Comparison of ENCODE assay signal across 18 cellular contexts in genomic region chr1:92923664-92924063, GRCh38. TPM values are rescaled to one million over a fixed set of nuclear protein-coding genes. Genes with fewer than 3 reads are reported as not detected.
DNase-seq lines count a peak whose midpoint lies in the region; ATAC-seq, FAIRE-seq and TF ChIP-seq lines count a peak whose summit lies in the region.
"Had no signal": no experiment of that assay in that cellular context is flagged by ENCODE, and none has a peak within 500 bp of the region (broad histone marks: within the 10 kb centered on the region; RNA-seq: fewer than 3 reads in every experiment).

No MANE protein-coding gene starts in this region.

- no peak overlapping the region for H3K9ac ChIP-seq in skeletal muscle satellite cell (ENCODE audit: low read depth, low read length)

- WGBS in testis, 2 donors: 82 to 91% methylated on average over 4 of the region's 4 CpGs

- H3K4me2 ChIP-seq in skeletal muscle satellite cell (ENCODE audit: low read length): peak overlapping the region; percentile 40

- H3K4me1 ChIP-seq in skeletal muscle satellite cell (ENCODE audit: control insufficient read depth, insufficient read depth, low read length): peaks cover 6% of the 10 kb centered on the region
- H3K4me1 ChIP-seq in testis: no peaks in the 10 kb centered on the region

- DNase-seq in D721Med (ENCODE audit: insufficient read length, low spot score) (no peak), NCI-H82 treated with DMSO at 0.1 percent for 48 hours (lab: John Stamatoyannopoulos, UW; ENCODE audit: unreplicated experiment) (peak; percentile 97), fibroblast of mammary gland (ENCODE audit: low read depth) (peak; percentile 32), testis (no peak), GM12891 (ENCODE audit: insufficient read length, low spot score) (no peak)
- DNase-seq: activated B cell treated with CpG ODN at 0.5 μM for 24 hours; activated T-cell treated with anti-CD3 and anti-CD28 coated beads, Interleukin-2, amount 50 U/mL, for 48 hours; C1 segment of cervical spinal cord; kidney glomerular epithelial cell; midbrain; NCI-H1092; NCI-H2029; NCI-H524 treated with DMSO at 0.1 percent for 48 hours; SHP77 treated with DMSO at 0.1 percent for 48 hours; stimulated activated CD4-positive, alpha-beta T cell treated with anti-CD3 and anti-CD28 coated beads, Interleukin-4, amount 100 ng/mL, for 4 hours had no signal

- H3K9me3 ChIP-seq in skeletal muscle satellite cell (replicated peaks; ENCODE audit: low read length) (no peaks in the 10 kb centered on the region), testis (no peaks in the 10 kb centered on the region)

- H3K27me3 ChIP-seq in skeletal muscle satellite cell (ENCODE audit: control insufficient read depth, insufficient read depth, low read length) (no peaks in the 10 kb centered on the region), testis (no peaks in the 10 kb centered on the region)

- TF ChIP-seq CTCF in D721Med (IDR thresholded peaks at IDR 0.05; ENCODE audit: insufficient read depth, missing control alignments): no peak
- TF ChIP-seq CTCF in fibroblast of mammary gland (conservative IDR thresholded peaks at IDR 0.05; ENCODE audit: control insufficient read depth, insufficient read depth, low read depth, low read length): no peak
- TF ChIP-seq CTCF in testis (IDR thresholded peaks at IDR 0.05): no peak

- intact Hi-C loops in testis (cut with DNase I; ENCODE audit: low total_unique reads): no loop called here

- FAIRE-seq in D721Med (lab: Jason Lieb, UNC): peak; percentile 80
- FAIRE-seq in GM12891 (lab: Jason Lieb, UNC): no peak

- ATAC-seq in HG02798 (IDR thresholded peaks at IDR 0.05; ENCODE audit: poor library complexity, unreplicated experiment): no peak
- ATAC-seq: activated naive CD4-positive, alpha-beta T cell treated with anti-CD3 and anti-CD28 coated beads, Interleukin-2, amount 50 U/mL, for 72 hours had no signal

- no peak for TF ChIP-seq POLR2A in testis (IDR thresholded peaks at IDR 0.05)
- TF ChIP-seq POLR2A in GM12891 (IDR thresholded peaks at IDR 0.05; ENCODE audit: low read depth, low read length): no peak

- H3K4me3 ChIP-seq in fibroblast of mammary gland (ENCODE audit: control insufficient read depth, low read depth, low read length) (no peak overlapping the region), skeletal muscle satellite cell (ENCODE audit: low read length) (no peak overlapping the region), testis (no peak overlapping the region)

- H3K27ac ChIP-seq in testis: no peak overlapping the region

- H3K36me3 ChIP-seq in skeletal muscle satellite cell (ENCODE audit: insufficient read depth, low read length) (no peaks in the 10 kb centered on the region), testis (ENCODE audit: low read depth, missing control alignments) (no peaks in the 10 kb centered on the region)

TF ChIP-seq in GM12891, 5 proteins besides CTCF, POLR2A, EP300 and RAD21:
- no peak for TF ChIP-seq PAX5 (IDR thresholded peaks at IDR 0.05; ENCODE audit: insufficient read depth, low read length, severe bottlenecking)

RNA-seq across cellular contexts. Expression of gene DIPK1A, which starts 37.6 kb away (rescaled TPM):
- total RNA-seq in skeletal muscle satellite cell (2012; rRNA removed): 6.8 and 11.9 TPM in 2 replicates
- 10 to 100 TPM; 21.4 to 25.4 TPM for total RNA-seq in testis
- polyA plus RNA-seq in testis (ENCODE audit: insufficient read depth, low read depth, low replicate concordance): 14.7 TPM
- 1.7 TPM for polyA plus RNA-seq in GM12891 (2012; ENCODE audit: low read depth, missing spikeins)

Comparison
In these comparisons a context has a peak if more than half of its experiments do, and no peak if none do; other contexts are left out.
1. DNase-seq: peak in NCI-H82 treated with DMSO at 0.1 percent for 48 hours (single experiment) and fibroblast of mammary gland (single experiment); none in D721Med (single experiment), testis (single experiment) and GM12891 (single experiment).